Comparison of ENCODE assay signal across 1 cellular context in the genomic region with DNA sequence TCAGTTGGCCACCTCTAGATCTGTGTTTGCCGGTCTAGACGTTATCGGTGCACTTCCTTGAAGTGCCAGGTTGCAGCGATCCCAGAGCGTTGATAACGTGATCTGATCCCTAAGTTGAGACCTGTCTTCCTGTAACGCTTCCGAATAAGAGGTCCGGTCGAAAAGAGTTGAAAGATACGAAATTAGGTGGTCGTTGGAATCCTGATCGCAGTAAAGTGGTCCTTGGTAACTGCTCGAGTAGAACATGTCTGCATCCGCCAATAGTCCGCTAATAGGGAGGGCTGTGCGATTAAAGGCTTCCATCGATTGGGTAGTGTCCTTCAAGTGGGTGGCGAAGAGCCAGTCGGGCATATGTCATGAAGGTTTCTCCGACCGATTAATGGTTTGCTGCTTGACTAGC.
TF ChIP-seq lines count a peak whose summit lies in the region.

No MANE protein-coding gene starts in this region.

TF ChIP-seq in GM23338, 12 proteins besides CTCF, POLR2A, EP300 and RAD21 (continued from another document):
- TF ChIP-seq, protein P1, sequence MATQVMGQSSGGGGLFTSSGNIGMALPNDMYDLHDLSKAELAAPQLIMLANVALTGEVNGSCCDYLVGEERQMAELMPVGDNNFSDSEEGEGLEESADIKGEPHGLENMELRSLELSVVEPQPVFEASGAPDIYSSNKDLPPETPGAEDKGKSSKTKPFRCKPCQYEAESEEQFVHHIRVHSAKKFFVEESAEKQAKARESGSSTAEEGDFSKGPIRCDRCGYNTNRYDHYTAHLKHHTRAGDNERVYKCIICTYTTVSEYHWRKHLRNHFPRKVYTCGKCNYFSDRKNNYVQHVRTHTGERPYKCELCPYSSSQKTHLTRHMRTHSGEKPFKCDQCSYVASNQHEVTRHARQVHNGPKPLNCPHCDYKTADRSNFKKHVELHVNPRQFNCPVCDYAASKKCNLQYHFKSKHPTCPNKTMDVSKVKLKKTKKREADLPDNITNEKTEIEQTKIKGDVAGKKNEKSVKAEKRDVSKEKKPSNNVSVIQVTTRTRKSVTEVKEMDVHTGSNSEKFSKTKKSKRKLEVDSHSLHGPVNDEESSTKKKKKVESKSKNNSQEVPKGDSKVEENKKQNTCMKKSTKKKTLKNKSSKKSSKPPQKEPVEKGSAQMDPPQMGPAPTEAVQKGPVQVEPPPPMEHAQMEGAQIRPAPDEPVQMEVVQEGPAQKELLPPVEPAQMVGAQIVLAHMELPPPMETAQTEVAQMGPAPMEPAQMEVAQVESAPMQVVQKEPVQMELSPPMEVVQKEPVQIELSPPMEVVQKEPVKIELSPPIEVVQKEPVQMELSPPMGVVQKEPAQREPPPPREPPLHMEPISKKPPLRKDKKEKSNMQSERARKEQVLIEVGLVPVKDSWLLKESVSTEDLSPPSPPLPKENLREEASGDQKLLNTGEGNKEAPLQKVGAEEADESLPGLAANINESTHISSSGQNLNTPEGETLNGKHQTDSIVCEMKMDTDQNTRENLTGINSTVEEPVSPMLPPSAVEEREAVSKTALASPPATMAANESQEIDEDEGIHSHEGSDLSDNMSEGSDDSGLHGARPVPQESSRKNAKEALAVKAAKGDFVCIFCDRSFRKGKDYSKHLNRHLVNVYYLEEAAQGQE (IDR thresholded peaks at IDR 0.05; ENCODE audit: unreplicated experiment) = no peak
- no peak for TF ChIP-seq EZH2 (IDR thresholded peaks at IDR 0.05; ENCODE audit: low read depth, unreplicated experiment)
- no peak for TF ChIP-seq JUNB (IDR thresholded peaks at IDR 0.05; ENCODE audit: unreplicated experiment)
- TF ChIP-seq NANOG (IDR thresholded peaks at IDR 0.05; ENCODE audit: borderline replicate concordance) = no peak
- no peak for TF ChIP-seq POLR2AphosphoS5 (IDR thresholded peaks at IDR 0.05; ENCODE audit: low read depth)
- no peak for TF ChIP-seq EZH2phosphoT487 (IDR thresholded peaks at IDR 0.05; ENCODE audit: unreplicated experiment)
- TF ChIP-seq ZNF331 (CRISPR knock-in tag; IDR thresholded peaks at IDR 0.05; ENCODE audit: low read depth) = no peak
- no peak for TF ChIP-seq CREB1 (CRISPR knock-in tag; IDR thresholded peaks at IDR 0.05; ENCODE audit: low read depth)
- TF ChIP-seq, protein P2, sequence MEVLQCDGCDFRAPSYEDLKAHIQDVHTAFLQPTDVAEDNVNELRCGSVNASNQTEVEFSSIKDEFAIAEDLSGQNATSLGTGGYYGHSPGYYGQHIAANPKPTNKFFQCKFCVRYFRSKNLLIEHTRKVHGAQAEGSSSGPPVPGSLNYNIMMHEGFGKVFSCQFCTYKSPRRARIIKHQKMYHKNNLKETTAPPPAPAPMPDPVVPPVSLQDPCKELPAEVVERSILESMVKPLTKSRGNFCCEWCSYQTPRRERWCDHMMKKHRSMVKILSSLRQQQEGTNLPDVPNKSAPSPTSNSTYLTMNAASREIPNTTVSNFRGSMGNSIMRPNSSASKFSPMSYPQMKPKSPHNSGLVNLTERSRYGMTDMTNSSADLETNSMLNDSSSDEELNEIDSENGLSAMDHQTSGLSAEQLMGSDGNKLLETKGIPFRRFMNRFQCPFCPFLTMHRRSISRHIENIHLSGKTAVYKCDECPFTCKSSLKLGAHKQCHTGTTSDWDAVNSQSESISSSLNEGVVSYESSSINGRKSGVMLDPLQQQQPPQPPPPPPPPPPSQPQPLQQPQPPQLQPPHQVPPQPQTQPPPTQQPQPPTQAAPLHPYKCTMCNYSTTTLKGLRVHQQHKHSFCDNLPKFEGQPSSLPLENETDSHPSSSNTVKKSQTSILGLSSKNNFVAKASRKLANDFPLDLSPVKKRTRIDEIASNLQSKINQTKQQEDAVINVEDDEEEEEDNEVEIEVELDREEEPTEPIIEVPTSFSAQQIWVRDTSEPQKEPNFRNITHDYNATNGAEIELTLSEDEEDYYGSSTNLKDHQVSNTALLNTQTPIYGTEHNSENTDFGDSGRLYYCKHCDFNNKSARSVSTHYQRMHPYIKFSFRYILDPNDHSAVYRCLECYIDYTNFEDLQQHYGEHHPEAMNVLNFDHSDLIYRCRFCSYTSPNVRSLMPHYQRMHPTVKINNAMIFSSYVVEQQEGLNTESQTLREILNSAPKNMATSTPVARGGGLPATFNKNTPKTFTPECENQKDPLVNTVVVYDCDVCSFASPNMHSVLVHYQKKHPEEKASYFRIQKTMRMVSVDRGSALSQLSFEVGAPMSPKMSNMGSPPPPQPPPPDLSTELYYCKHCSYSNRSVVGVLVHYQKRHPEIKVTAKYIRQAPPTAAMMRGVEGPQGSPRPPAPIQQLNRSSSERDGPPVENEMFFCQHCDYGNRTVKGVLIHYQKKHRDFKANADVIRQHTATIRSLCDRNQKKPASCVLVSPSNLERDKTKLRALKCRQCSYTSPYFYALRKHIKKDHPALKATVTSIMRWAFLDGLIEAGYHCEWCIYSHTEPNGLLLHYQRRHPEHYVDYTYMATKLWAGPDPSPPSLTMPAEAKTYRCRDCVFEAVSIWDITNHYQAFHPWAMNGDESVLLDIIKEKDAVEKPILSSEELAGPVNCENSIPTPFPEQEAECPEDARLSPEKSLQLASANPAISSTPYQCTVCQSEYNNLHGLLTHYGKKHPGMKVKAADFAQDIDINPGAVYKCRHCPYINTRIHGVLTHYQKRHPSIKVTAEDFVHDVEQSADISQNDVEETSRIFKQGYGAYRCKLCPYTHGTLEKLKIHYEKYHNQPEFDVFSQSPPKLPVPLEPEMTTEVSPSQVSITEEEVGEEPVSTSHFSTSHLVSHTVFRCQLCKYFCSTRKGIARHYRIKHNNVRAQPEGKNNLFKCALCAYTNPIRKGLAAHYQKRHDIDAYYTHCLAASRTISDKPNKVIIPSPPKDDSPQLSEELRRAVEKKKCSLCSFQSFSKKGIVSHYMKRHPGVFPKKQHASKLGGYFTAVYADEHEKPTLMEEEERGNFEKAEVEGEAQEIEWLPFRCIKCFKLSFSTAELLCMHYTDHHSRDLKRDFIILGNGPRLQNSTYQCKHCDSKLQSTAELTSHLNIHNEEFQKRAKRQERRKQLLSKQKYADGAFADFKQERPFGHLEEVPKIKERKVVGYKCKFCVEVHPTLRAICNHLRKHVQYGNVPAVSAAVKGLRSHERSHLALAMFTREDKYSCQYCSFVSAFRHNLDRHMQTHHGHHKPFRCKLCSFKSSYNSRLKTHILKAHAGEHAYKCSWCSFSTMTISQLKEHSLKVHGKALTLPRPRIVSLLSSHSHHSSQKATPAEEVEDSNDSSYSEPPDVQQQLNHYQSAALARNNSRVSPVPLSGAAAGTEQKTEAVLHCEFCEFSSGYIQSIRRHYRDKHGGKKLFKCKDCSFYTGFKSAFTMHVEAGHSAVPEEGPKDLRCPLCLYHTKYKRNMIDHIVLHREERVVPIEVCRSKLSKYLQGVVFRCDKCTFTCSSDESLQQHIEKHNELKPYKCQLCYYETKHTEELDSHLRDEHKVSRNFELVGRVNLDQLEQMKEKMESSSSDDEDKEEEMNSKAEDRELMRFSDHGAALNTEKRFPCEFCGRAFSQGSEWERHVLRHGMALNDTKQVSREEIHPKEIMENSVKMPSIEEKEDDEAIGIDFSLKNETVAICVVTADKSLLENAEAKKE (CRISPR knock-in tag; IDR thresholded peaks at IDR 0.05) = no peak
TF ChIP-seq in GM23338: peak in this region for 0.
